1 cellular context compared by ENCODE assay signal in the genomic region with DNA sequence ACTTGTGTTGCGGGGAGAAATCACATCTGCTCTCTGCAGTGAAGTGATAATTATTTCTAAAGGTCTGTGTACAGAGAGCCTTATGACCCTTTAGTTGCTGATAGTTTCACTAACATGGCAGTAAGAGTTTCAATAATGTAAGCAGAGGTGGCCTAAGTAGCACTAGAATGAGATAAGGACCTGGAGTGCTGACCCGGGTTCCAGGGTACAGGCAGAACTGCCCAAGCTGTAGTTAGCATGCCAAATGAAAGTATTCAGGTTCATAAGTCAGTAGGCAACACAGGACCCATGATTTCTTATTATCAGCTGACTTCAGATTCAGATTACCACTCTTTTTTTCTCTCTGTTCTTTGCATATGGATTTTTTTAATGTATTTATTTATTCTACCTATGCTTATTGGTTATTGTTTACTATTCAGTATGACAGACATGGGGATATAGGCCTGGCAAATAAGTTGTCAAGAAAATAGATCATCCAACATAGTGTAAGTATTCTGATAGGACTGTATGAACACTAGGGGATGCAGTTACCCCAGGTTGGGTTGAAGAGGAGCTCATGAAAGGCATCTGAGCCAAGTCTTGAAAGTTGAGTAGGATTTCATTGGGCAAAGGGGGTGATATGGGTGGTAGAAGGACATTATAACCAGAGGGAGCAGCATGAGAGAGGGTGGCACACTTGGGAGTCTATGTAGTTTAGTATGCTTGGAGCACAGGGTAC.
TF ChIP-seq lines count a peak whose summit lies in the region.

No MANE protein-coding gene starts in this region.

TF ChIP-seq in GM23338, 12 proteins besides CTCF, POLR2A, EP300 and RAD21 (continued from another document):
- TF ChIP-seq, protein P1, sequence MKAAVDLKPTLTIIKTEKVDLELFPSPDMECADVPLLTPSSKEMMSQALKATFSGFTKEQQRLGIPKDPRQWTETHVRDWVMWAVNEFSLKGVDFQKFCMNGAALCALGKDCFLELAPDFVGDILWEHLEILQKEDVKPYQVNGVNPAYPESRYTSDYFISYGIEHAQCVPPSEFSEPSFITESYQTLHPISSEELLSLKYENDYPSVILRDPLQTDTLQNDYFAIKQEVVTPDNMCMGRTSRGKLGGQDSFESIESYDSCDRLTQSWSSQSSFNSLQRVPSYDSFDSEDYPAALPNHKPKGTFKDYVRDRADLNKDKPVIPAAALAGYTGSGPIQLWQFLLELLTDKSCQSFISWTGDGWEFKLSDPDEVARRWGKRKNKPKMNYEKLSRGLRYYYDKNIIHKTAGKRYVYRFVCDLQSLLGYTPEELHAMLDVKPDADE (IDR thresholded peaks at IDR 0.05): no peak
- TF ChIP-seq CREB1 (CRISPR knock-in tag; IDR thresholded peaks at IDR 0.05; ENCODE audit: low read depth) (no peak), POLR2AphosphoS5 (IDR thresholded peaks at IDR 0.05; ENCODE audit: low read depth) (no peak), STAT1 (IDR thresholded peaks at IDR 0.05; ENCODE audit: unreplicated experiment) (no peak), EZH2 (IDR thresholded peaks at IDR 0.05; ENCODE audit: low read depth, unreplicated experiment) (no peak), ZNF114 (CRISPR knock-in tag; IDR thresholded peaks at IDR 0.05) (no peak), NANOG (IDR thresholded peaks at IDR 0.05; ENCODE audit: borderline replicate concordance) (no peak), ZNF331 (CRISPR knock-in tag; IDR thresholded peaks at IDR 0.05; ENCODE audit: low read depth) (no peak), EZH2phosphoT487 (IDR thresholded peaks at IDR 0.05; ENCODE audit: unreplicated experiment) (no peak)
- TF ChIP-seq, protein P2, sequence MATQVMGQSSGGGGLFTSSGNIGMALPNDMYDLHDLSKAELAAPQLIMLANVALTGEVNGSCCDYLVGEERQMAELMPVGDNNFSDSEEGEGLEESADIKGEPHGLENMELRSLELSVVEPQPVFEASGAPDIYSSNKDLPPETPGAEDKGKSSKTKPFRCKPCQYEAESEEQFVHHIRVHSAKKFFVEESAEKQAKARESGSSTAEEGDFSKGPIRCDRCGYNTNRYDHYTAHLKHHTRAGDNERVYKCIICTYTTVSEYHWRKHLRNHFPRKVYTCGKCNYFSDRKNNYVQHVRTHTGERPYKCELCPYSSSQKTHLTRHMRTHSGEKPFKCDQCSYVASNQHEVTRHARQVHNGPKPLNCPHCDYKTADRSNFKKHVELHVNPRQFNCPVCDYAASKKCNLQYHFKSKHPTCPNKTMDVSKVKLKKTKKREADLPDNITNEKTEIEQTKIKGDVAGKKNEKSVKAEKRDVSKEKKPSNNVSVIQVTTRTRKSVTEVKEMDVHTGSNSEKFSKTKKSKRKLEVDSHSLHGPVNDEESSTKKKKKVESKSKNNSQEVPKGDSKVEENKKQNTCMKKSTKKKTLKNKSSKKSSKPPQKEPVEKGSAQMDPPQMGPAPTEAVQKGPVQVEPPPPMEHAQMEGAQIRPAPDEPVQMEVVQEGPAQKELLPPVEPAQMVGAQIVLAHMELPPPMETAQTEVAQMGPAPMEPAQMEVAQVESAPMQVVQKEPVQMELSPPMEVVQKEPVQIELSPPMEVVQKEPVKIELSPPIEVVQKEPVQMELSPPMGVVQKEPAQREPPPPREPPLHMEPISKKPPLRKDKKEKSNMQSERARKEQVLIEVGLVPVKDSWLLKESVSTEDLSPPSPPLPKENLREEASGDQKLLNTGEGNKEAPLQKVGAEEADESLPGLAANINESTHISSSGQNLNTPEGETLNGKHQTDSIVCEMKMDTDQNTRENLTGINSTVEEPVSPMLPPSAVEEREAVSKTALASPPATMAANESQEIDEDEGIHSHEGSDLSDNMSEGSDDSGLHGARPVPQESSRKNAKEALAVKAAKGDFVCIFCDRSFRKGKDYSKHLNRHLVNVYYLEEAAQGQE (IDR thresholded peaks at IDR 0.05; ENCODE audit: unreplicated experiment): no peak
- TF ChIP-seq, protein P3, sequence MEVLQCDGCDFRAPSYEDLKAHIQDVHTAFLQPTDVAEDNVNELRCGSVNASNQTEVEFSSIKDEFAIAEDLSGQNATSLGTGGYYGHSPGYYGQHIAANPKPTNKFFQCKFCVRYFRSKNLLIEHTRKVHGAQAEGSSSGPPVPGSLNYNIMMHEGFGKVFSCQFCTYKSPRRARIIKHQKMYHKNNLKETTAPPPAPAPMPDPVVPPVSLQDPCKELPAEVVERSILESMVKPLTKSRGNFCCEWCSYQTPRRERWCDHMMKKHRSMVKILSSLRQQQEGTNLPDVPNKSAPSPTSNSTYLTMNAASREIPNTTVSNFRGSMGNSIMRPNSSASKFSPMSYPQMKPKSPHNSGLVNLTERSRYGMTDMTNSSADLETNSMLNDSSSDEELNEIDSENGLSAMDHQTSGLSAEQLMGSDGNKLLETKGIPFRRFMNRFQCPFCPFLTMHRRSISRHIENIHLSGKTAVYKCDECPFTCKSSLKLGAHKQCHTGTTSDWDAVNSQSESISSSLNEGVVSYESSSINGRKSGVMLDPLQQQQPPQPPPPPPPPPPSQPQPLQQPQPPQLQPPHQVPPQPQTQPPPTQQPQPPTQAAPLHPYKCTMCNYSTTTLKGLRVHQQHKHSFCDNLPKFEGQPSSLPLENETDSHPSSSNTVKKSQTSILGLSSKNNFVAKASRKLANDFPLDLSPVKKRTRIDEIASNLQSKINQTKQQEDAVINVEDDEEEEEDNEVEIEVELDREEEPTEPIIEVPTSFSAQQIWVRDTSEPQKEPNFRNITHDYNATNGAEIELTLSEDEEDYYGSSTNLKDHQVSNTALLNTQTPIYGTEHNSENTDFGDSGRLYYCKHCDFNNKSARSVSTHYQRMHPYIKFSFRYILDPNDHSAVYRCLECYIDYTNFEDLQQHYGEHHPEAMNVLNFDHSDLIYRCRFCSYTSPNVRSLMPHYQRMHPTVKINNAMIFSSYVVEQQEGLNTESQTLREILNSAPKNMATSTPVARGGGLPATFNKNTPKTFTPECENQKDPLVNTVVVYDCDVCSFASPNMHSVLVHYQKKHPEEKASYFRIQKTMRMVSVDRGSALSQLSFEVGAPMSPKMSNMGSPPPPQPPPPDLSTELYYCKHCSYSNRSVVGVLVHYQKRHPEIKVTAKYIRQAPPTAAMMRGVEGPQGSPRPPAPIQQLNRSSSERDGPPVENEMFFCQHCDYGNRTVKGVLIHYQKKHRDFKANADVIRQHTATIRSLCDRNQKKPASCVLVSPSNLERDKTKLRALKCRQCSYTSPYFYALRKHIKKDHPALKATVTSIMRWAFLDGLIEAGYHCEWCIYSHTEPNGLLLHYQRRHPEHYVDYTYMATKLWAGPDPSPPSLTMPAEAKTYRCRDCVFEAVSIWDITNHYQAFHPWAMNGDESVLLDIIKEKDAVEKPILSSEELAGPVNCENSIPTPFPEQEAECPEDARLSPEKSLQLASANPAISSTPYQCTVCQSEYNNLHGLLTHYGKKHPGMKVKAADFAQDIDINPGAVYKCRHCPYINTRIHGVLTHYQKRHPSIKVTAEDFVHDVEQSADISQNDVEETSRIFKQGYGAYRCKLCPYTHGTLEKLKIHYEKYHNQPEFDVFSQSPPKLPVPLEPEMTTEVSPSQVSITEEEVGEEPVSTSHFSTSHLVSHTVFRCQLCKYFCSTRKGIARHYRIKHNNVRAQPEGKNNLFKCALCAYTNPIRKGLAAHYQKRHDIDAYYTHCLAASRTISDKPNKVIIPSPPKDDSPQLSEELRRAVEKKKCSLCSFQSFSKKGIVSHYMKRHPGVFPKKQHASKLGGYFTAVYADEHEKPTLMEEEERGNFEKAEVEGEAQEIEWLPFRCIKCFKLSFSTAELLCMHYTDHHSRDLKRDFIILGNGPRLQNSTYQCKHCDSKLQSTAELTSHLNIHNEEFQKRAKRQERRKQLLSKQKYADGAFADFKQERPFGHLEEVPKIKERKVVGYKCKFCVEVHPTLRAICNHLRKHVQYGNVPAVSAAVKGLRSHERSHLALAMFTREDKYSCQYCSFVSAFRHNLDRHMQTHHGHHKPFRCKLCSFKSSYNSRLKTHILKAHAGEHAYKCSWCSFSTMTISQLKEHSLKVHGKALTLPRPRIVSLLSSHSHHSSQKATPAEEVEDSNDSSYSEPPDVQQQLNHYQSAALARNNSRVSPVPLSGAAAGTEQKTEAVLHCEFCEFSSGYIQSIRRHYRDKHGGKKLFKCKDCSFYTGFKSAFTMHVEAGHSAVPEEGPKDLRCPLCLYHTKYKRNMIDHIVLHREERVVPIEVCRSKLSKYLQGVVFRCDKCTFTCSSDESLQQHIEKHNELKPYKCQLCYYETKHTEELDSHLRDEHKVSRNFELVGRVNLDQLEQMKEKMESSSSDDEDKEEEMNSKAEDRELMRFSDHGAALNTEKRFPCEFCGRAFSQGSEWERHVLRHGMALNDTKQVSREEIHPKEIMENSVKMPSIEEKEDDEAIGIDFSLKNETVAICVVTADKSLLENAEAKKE (CRISPR knock-in tag; IDR thresholded peaks at IDR 0.05): no peak
TF ChIP-seq in GM23338: peak in this region for 0.
